In the genomic region with DNA sequence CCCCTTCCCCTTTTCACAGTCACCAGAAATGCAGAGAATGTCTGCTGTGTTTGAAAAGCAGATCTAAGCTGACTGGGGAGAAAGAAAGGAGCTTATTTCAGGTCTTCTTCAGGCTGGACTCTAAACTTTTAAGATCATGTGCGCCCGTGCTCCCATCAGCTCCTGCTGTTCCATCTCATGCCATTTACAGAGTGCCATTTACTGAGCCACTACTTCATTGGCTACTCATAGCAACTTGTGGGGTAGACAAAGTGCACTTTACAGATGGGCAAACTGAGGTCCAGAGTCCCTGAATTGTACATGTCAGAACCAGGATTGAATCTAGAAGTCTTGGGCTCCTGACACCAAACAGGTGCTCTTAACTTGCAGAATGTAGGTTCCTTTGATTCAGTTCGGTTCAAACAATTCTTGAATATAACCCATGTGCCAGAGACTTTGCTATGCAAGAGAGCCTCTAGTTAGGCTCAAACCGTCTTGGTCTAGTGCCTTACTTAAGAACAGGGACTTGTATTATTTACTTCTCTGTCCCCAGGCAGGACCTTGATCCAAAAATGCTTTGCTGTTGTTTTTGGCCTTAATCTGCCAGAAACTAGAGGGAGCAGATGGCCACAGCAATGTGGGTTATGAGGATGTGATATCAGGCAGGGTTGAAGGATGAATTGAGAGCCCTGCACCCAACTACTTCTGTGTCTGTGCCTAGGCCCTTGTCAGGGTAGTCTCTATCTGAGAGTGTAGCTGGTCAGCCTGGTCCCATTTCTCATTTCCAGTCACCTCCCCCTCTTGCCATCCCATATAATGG, we compare ENCODE assay signal across 17 cellular contexts. TPM values are rescaled to one million over a fixed set of nuclear protein-coding genes. Genes with fewer than 3 reads are reported as not detected.
DNase-seq lines count a peak whose midpoint lies in the region; ATAC-seq and TF ChIP-seq lines count a peak whose summit lies in the region.
"Had no signal": no experiment of that assay in that cellular context is flagged by ENCODE, and none has a peak within 500 bp of the region (broad histone marks: within the 10 kb centered on the region; RNA-seq: fewer than 3 reads in every experiment).

No MANE protein-coding gene starts in this region.

- H3K27me3 ChIP-seq in left ventricle myocardium inferior (ENCODE audit: low read depth) (no peaks in the 10 kb centered on the region), Peyer's patch (no peaks in the 10 kb centered on the region)
- H3K27me3 ChIP-seq: gastrocnemius medialis, spleen had no signal

- H3K4me1 Mint-ChIP-seq in activated T-cell treated with anti-CD3 and anti-CD28 coated beads, Interleukin-2, amount 50 U/mL, for 72 hours (ENCODE audit: low read depth): peaks cover 46% of the 10 kb centered on the region
- peaks cover 78% of the 10 kb centered on the region for H3K4me1 Mint-ChIP-seq in activated T-cell treated with anti-CD3 and anti-CD28 coated beads, Interleukin-2, amount 50 U/mL, for 4 hours (ENCODE audit: low read depth)
- H3K4me1 Mint-ChIP-seq in activated T-helper 17 cell treated with anti-CD3 and anti-CD28 coated beads, Interleukin-2, amount 50 U/mL, for 72 hours: peaks cover 43% of the 10 kb centered on the region
- peaks cover 61% of the 10 kb centered on the region for H3K4me1 Mint-ChIP-seq in stimulated activated effector memory CD8-positive, alpha-beta T cell treated with anti-CD3 and anti-CD28 coated beads, Interleukin-12 subunit alpha, Interleukin-12 subunit beta, amount 100 ng/mL, for 72 hours
- H3K4me1 Mint-ChIP-seq in endothelial cell (ENCODE audit: unreplicated experiment): peaks cover 14% of the 10 kb centered on the region
- peaks cover 8% of the 10 kb centered on the region for H3K4me1 Mint-ChIP-seq in mesothelial cell of epicardium

- no peaks in the 10 kb centered on the region for H3K36me3 Mint-ChIP-seq in activated T-cell treated with anti-CD3 and anti-CD28 coated beads, Interleukin-2, amount 50 U/mL, for 72 hours (ENCODE audit: insufficient read depth in 2 of 2)
- no peaks in the 10 kb centered on the region for H3K36me3 Mint-ChIP-seq in activated T-cell treated with anti-CD3 and anti-CD28 coated beads, Interleukin-2, amount 50 U/mL, for 4 hours (ENCODE audit: insufficient read depth)
- peaks cover 18% of the 10 kb centered on the region for H3K36me3 Mint-ChIP-seq in activated T-helper 17 cell treated with anti-CD3 and anti-CD28 coated beads, Interleukin-2, amount 50 U/mL, for 72 hours (ENCODE audit: low read depth)
- no peaks in the 10 kb centered on the region for H3K36me3 Mint-ChIP-seq in stimulated activated effector memory CD8-positive, alpha-beta T cell treated with anti-CD3 and anti-CD28 coated beads, Interleukin-12 subunit alpha, Interleukin-12 subunit beta, amount 100 ng/mL, for 72 hours
- H3K36me3 Mint-ChIP-seq in endothelial cell (ENCODE audit: low read depth, unreplicated experiment): no peaks in the 10 kb centered on the region
- H3K36me3 Mint-ChIP-seq in mesothelial cell of epicardium: peaks cover 3% of the 10 kb centered on the region

- H3K9me3 Mint-ChIP-seq in activated T-cell treated with anti-CD3 and anti-CD28 coated beads, Interleukin-2, amount 50 U/mL, for 72 hours: no peaks in the 10 kb centered on the region
- no peaks in the 10 kb centered on the region for H3K9me3 Mint-ChIP-seq in activated T-cell treated with anti-CD3 and anti-CD28 coated beads, Interleukin-2, amount 50 U/mL, for 4 hours
- no peaks in the 10 kb centered on the region for H3K9me3 Mint-ChIP-seq in activated T-helper 17 cell treated with anti-CD3 and anti-CD28 coated beads, Interleukin-2, amount 50 U/mL, for 72 hours
- H3K9me3 Mint-ChIP-seq in stimulated activated effector memory CD8-positive, alpha-beta T cell treated with anti-CD3 and anti-CD28 coated beads, Interleukin-12 subunit alpha, Interleukin-12 subunit beta, amount 100 ng/mL, for 72 hours: no peaks in the 10 kb centered on the region
- H3K9me3 Mint-ChIP-seq in endothelial cell (ENCODE audit: unreplicated experiment) (no peaks in the 10 kb centered on the region), mesothelial cell of epicardium (no peaks in the 10 kb centered on the region)

- no peak for DNase-seq in activated T-cell treated with anti-CD3 and anti-CD28 coated beads, Interleukin-2, amount 50 U/mL, for 72 hours
- DNase-seq in activated T-cell treated with anti-CD3 and anti-CD28 coated beads, Interleukin-2, amount 50 U/mL, for 4 hours: no peak
- no peak for DNase-seq in left ventricle myocardium inferior
- DNase-seq in stimulated activated effector memory CD8-positive, alpha-beta T cell treated with anti-CD3 and anti-CD28 coated beads, Interleukin-12 subunit alpha, Interleukin-12 subunit beta, amount 100 ng/mL, for 72 hours (ENCODE audit: low spot score in 2 of 2): no peak
- no peak for DNase-seq in endothelial cell (ENCODE audit: low spot score)
- DNase-seq in Peyer's patch: no peak
- no peak for DNase-seq in mesothelial cell of epicardium (ENCODE audit: low spot score in 2 of 2, unreplicated experiment in 2 of 2)
- DNase-seq: activated gamma-delta T cell; central memory CD4-positive, alpha-beta T cell; erythroblast; gastrocnemius medialis; NCI-H1436 treated with DMSO at 0.1 percent for 48 hours; NCI-H748 treated with DMSO at 0.1 percent for 48 hours; spleen; SW 1271 had no signal

- H3K27ac ChIP-seq in left ventricle myocardium inferior (replicated peaks) (peak overlapping the region; percentile 41), Peyer's patch (no peak overlapping the region)
- H3K27ac ChIP-seq: gastrocnemius medialis, spleen had no signal

- ATAC-seq in activated T-cell treated with anti-CD3 and anti-CD28 coated beads, Interleukin-2, amount 50 U/mL, for 72 hours (replicated peaks in 1 of 2): no peak
- no peak for ATAC-seq in activated T-cell treated with anti-CD3 and anti-CD28 coated beads, Interleukin-2, amount 50 U/mL, for 4 hours
- no peak for ATAC-seq in activated T-helper 17 cell treated with anti-CD3 and anti-CD28 coated beads, Interleukin-2, amount 50 U/mL, for 72 hours (replicated peaks)
- no peak for ATAC-seq in stimulated activated effector memory CD8-positive, alpha-beta T cell treated with anti-CD3 and anti-CD28 coated beads, Interleukin-12 subunit alpha, Interleukin-12 subunit beta, amount 100 ng/mL, for 72 hours
- ATAC-seq: gastrocnemius medialis, HCT116 had no signal

- H3K4me1 ChIP-seq in left ventricle myocardium inferior (peaks cover 91% of the 10 kb centered on the region), Peyer's patch (peaks cover 0 to 40% (median 2%) of the 10 kb centered on the region in 4 donors)

- no peak for TF ChIP-seq CTCF in left ventricle myocardium inferior (IDR thresholded peaks at IDR 0.05; ENCODE audit: borderline replicate concordance)
- TF ChIP-seq CTCF in endothelial cell (IDR thresholded peaks at IDR 0.05; ENCODE audit: unreplicated experiment): no peak
- no peak for TF ChIP-seq CTCF in Peyer's patch (IDR thresholded peaks at IDR 0.05)
- no peak for TF ChIP-seq CTCF in mesothelial cell of epicardium (IDR thresholded peaks at IDR 0.05; ENCODE audit: unreplicated experiment)

- H3K27me3 Mint-ChIP-seq in activated T-cell treated with anti-CD3 and anti-CD28 coated beads, Interleukin-2, amount 50 U/mL, for 72 hours (ENCODE audit: low read depth): no peaks in the 10 kb centered on the region
- H3K27me3 Mint-ChIP-seq in activated T-cell treated with anti-CD3 and anti-CD28 coated beads, Interleukin-2, amount 50 U/mL, for 4 hours (ENCODE audit: low read depth): no peaks in the 10 kb centered on the region
- no peaks in the 10 kb centered on the region for H3K27me3 Mint-ChIP-seq in activated T-helper 17 cell treated with anti-CD3 and anti-CD28 coated beads, Interleukin-2, amount 50 U/mL, for 72 hours
- H3K27me3 Mint-ChIP-seq in endothelial cell (ENCODE audit: unreplicated experiment): peaks cover 5% of the 10 kb centered on the region
- no peaks in the 10 kb centered on the region for H3K27me3 Mint-ChIP-seq in mesothelial cell of epicardium (ENCODE audit: low read depth)

- intact Hi-C loops in left ventricle myocardium inferior (cut with micrococcal nuclease): no loop called here

- TF ChIP-seq POLR2A in Peyer's patch (IDR thresholded peaks at IDR 0.05): no peak

- no peak overlapping the region for H3K4me3 Mint-ChIP-seq in activated T-cell treated with anti-CD3 and anti-CD28 coated beads, Interleukin-2, amount 50 U/mL, for 72 hours
- no peak overlapping the region for H3K4me3 Mint-ChIP-seq in activated T-cell treated with anti-CD3 and anti-CD28 coated beads, Interleukin-2, amount 50 U/mL, for 4 hours
- no peak overlapping the region for H3K4me3 Mint-ChIP-seq in activated T-helper 17 cell treated with anti-CD3 and anti-CD28 coated beads, Interleukin-2, amount 50 U/mL, for 72 hours
- no peak overlapping the region for H3K4me3 Mint-ChIP-seq in stimulated activated effector memory CD8-positive, alpha-beta T cell treated with anti-CD3 and anti-CD28 coated beads, Interleukin-12 subunit alpha, Interleukin-12 subunit beta, amount 100 ng/mL, for 72 hours
- no peak overlapping the region for H3K4me3 Mint-ChIP-seq in endothelial cell (ENCODE audit: unreplicated experiment)
- no peak overlapping the region for H3K4me3 Mint-ChIP-seq in mesothelial cell of epicardium

- no peaks in the 10 kb centered on the region for H3K9me3 ChIP-seq in left ventricle myocardium inferior (replicated peaks)
- H3K9me3 ChIP-seq in Peyer's patch: no peaks in the 10 kb centered on the region
- H3K9me3 ChIP-seq: gastrocnemius medialis, spleen had no signal

- H3K36me3 ChIP-seq in left ventricle myocardium inferior (no peaks in the 10 kb centered on the region), Peyer's patch (no peaks in the 10 kb centered on the region)
- H3K36me3 ChIP-seq: gastrocnemius medialis had no signal

- H3K4me3 ChIP-seq in left ventricle myocardium inferior (no peak overlapping the region), Peyer's patch (no peak overlapping the region)
- H3K4me3 ChIP-seq: gastrocnemius medialis, spleen had no signal

- peak overlapping the region; percentile 31 for H3K27ac Mint-ChIP-seq in activated T-cell treated with anti-CD3 and anti-CD28 coated beads, Interleukin-2, amount 50 U/mL, for 72 hours
- peak overlapping the region; percentile 58 for H3K27ac Mint-ChIP-seq in activated T-helper 17 cell treated with anti-CD3 and anti-CD28 coated beads, Interleukin-2, amount 50 U/mL, for 72 hours
- peak overlapping the region; percentile 51 for H3K27ac Mint-ChIP-seq in stimulated activated effector memory CD8-positive, alpha-beta T cell treated with anti-CD3 and anti-CD28 coated beads, Interleukin-12 subunit alpha, Interleukin-12 subunit beta, amount 100 ng/mL, for 72 hours
- H3K27ac Mint-ChIP-seq in endothelial cell (ENCODE audit: unreplicated experiment) (no peak overlapping the region), mesothelial cell of epicardium (no peak overlapping the region)

RNA-seq across cellular contexts. Expression of a gene that starts 56.4 kb away (rescaled TPM):
- 100 to 1,000 TPM; 148 to 164 TPM for total RNA-seq in activated T-cell treated with anti-CD3 and anti-CD28 coated beads, Interleukin-2, amount 50 U/mL, for 72 hours
- 100 to 1,000 TPM; 142 to 148 (median 144) TPM for total RNA-seq in activated T-cell treated with anti-CD3 and anti-CD28 coated beads, Interleukin-2, amount 50 U/mL, for 4 hours
- 100 to 1,000 TPM; 112 to 142 TPM for total RNA-seq in activated T-helper 17 cell treated with anti-CD3 and anti-CD28 coated beads, Interleukin-2, amount 50 U/mL, for 72 hours
- 107 TPM for total RNA-seq in left ventricle myocardium inferior
- 168 TPM for total RNA-seq in endothelial cell (ENCODE audit: unreplicated experiment)
- total RNA-seq in Peyer's patch: 100 to 1,000 TPM; 100 to 115 (median 106) TPM
- total RNA-seq in mesothelial cell of epicardium: 139 to 141 TPM (median 140 TPM) in 3 replicates

Comparison
In these comparisons a context has a peak if more than half of its experiments do, and no peak if none do; other contexts are left out.
1. H3K27ac Mint-ChIP-seq: peak in activated T-cell treated with anti-CD3 and anti-CD28 coated beads, Interleukin-2, amount 50 U/mL, for 72 hours (single experiment), activated T-helper 17 cell treated with anti-CD3 and anti-CD28 coated beads, Interleukin-2, amount 50 U/mL, for 72 hours (single experiment) and stimulated activated effector memory CD8-positive, alpha-beta T cell treated with anti-CD3 and anti-CD28 coated beads, Interleukin-12 subunit alpha, Interleukin-12 subunit beta, amount 100 ng/mL, for 72 hours (single experiment); none in endothelial cell (single experiment) and mesothelial cell of epicardium (single experiment).